29 cellular contexts compared by ENCODE assay signal in the genomic region with DNA sequence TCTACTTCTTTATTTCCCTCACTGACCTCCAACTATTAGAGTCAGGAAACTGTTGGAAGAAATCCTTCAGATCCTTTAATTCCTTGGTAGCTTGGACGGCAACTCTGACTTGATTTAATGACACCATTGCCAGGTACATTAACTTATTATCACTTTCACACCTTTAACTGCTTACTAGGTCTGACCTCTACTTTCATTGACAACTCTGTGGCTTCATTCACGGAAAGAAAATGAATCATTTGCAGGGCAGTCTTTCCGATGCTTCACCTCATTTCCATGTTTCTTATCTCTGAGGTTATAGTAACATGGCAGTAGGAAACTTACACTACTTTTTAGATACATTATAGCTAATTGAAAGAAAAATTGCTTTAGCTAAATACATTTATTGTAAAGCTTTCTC.
"Had no signal": no experiment of that assay in that cellular context is flagged by ENCODE, and none has a peak within 500 bp of the region (broad histone marks: within the 10 kb centered on the region; RNA-seq: fewer than 3 reads in every experiment).

No MANE protein-coding gene starts in this region.

- H3K4me1 ChIP-seq: ascending aorta, esophagus muscularis mucosa, foreskin keratinocyte, gastrocnemius medialis had no signal

- H3K36me3 ChIP-seq: ascending aorta, brain microvascular endothelial cell, esophagus muscularis mucosa, gastrocnemius medialis had no signal

- H3K27ac ChIP-seq: ascending aorta, brain microvascular endothelial cell, esophagus muscularis mucosa, foreskin keratinocyte, gastrocnemius medialis, VCaP had no signal

- H3K4me3 ChIP-seq: ascending aorta, esophagus muscularis mucosa, gastrocnemius medialis had no signal

- H3K4me3 Mint-ChIP-seq: activated CD4-positive, alpha-beta memory T cell treated with anti-CD3 and anti-CD28 coated beads, Interleukin-2, amount 10 ng/mL, durations not matched to agents 7 days and 5 days; activated CD4-positive, alpha-beta T cell treated with anti-CD3 and anti-CD28 coated beads, Interleukin-2, amount 10 ng/mL, durations not matched to agents 7 days and 5 days; activated naive CD4-positive, alpha-beta T cell treated with anti-CD3 and anti-CD28 coated beads, Interleukin-2, amount 10 ng/mL, durations not matched to agents 7 days and 5 days; activated naive CD8-positive, alpha-beta T cell treated with anti-CD3 and anti-CD28 coated beads, Interleukin-2, amount 10 ng/mL, durations not matched to agents 7 days and 5 days; activated T-cell treated with anti-CD3 and anti-CD28 coated beads, Interleukin-2, amount 50 U/mL, for 24 hours; activated T-cell treated with anti-CD3 and anti-CD28 coated beads, Interleukin-2, amount 50 U/mL, for 72 hours; effector memory CD8-positive, alpha-beta T cell; WTC11 had no signal

- H3K27me3 ChIP-seq: ascending aorta, brain microvascular endothelial cell, esophagus muscularis mucosa, foreskin keratinocyte, gastrocnemius medialis had no signal

- ATAC-seq: activated naive CD4-positive, alpha-beta T cell treated with anti-CD3 and anti-CD28 coated beads, Interleukin-2, amount 50 U/mL, for 72 hours; activated T-cell treated with anti-CD3 and anti-CD28 coated beads, Interleukin-2, amount 50 U/mL, for 72 hours; effector memory CD8-positive, alpha-beta T cell; foreskin keratinocyte; gastrocnemius medialis; WTC11 had no signal

- H3K9me3 Mint-ChIP-seq: activated CD4-positive, alpha-beta memory T cell treated with anti-CD3 and anti-CD28 coated beads, Interleukin-2, amount 10 ng/mL, durations not matched to agents 7 days and 5 days; activated CD4-positive, alpha-beta T cell treated with anti-CD3 and anti-CD28 coated beads, Interleukin-2, amount 10 ng/mL, durations not matched to agents 7 days and 5 days; activated naive CD4-positive, alpha-beta T cell treated with anti-CD3 and anti-CD28 coated beads, Interleukin-2, amount 10 ng/mL, durations not matched to agents 7 days and 5 days; activated naive CD4-positive, alpha-beta T cell treated with anti-CD3 and anti-CD28 coated beads, Interleukin-2, amount 50 U/mL, for 72 hours; activated naive CD8-positive, alpha-beta T cell treated with anti-CD3 and anti-CD28 coated beads, Interleukin-2, amount 10 ng/mL, durations not matched to agents 7 days and 5 days; activated T-cell treated with anti-CD3 and anti-CD28 coated beads, Interleukin-2, amount 50 U/mL, for 24 hours; activated T-cell treated with anti-CD3 and anti-CD28 coated beads, Interleukin-2, amount 50 U/mL, for 72 hours; effector memory CD8-positive, alpha-beta T cell; WTC11 had no signal

- H3K27me3 Mint-ChIP-seq: activated CD4-positive, alpha-beta memory T cell treated with anti-CD3 and anti-CD28 coated beads, Interleukin-2, amount 10 ng/mL, durations not matched to agents 7 days and 5 days; activated CD4-positive, alpha-beta T cell treated with anti-CD3 and anti-CD28 coated beads, Interleukin-2, amount 10 ng/mL, durations not matched to agents 7 days and 5 days; activated naive CD4-positive, alpha-beta T cell treated with anti-CD3 and anti-CD28 coated beads, Interleukin-2, amount 10 ng/mL, durations not matched to agents 7 days and 5 days; activated naive CD8-positive, alpha-beta T cell treated with anti-CD3 and anti-CD28 coated beads, Interleukin-2, amount 10 ng/mL, durations not matched to agents 7 days and 5 days; activated T-cell treated with anti-CD3 and anti-CD28 coated beads, Interleukin-2, amount 50 U/mL, for 24 hours; effector memory CD8-positive, alpha-beta T cell had no signal

- H3K4me1 Mint-ChIP-seq: activated CD4-positive, alpha-beta memory T cell treated with anti-CD3 and anti-CD28 coated beads, Interleukin-2, amount 10 ng/mL, durations not matched to agents 7 days and 5 days; activated CD4-positive, alpha-beta T cell treated with anti-CD3 and anti-CD28 coated beads, Interleukin-2, amount 10 ng/mL, durations not matched to agents 7 days and 5 days; activated naive CD4-positive, alpha-beta T cell treated with anti-CD3 and anti-CD28 coated beads, Interleukin-2, amount 10 ng/mL, durations not matched to agents 7 days and 5 days; activated naive CD8-positive, alpha-beta T cell treated with anti-CD3 and anti-CD28 coated beads, Interleukin-2, amount 10 ng/mL, durations not matched to agents 7 days and 5 days; WTC11 had no signal

- DNase-seq: activated CD4-positive, alpha-beta memory T cell treated with anti-CD3 and anti-CD28 coated beads, Interleukin-2, amount 10 ng/mL, durations not matched to agents 7 days and 5 days; activated CD4-positive, alpha-beta T cell treated with anti-CD3 and anti-CD28 coated beads for 1 hour; activated CD4-positive, alpha-beta T cell treated with anti-CD3 and anti-CD28 coated beads for 4 hours; activated CD4-positive, alpha-beta T cell treated with anti-CD3 and anti-CD28 coated beads, Interleukin-2, amount 10 ng/mL, durations not matched to agents 7 days and 5 days; activated CD4-positive, alpha-beta T cell treated with anti-CD3 and anti-CD28 coated beads, Interleukin-2, amount 50 U/mL, for 4 hours; activated CD8-positive, alpha-beta memory T cell treated with anti-CD3 and anti-CD28 coated beads, Interleukin-2, amount 50 U/mL, for 48 hours; activated gamma-delta T cell; activated naive CD4-positive, alpha-beta T cell; activated naive CD4-positive, alpha-beta T cell treated with anti-CD3 and anti-CD28 coated beads, Interleukin-2, amount 10 ng/mL, durations not matched to agents 7 days and 5 days; activated naive CD8-positive, alpha-beta T cell treated with anti-CD3 and anti-CD28 coated beads, Interleukin-2, amount 10 ng/mL, durations not matched to agents 7 days and 5 days; activated T-cell treated with anti-CD3 and anti-CD28 coated beads for 4 hours; activated T-cell treated with anti-CD3 and anti-CD28 coated beads, Interleukin-2, amount 50 U/mL, for 24 hours; activated T-cell treated with anti-CD3 and anti-CD28 coated beads, Interleukin-2, amount 50 U/mL, for 72 hours; brain microvascular endothelial cell; caudate nucleus; cortex of kidney; dermis blood vessel endothelial cell; effector CD4-positive, alpha-beta T cell; effector memory CD8-positive, alpha-beta T cell; erythroblast; foreskin keratinocyte; gastrocnemius medialis; glutamatergic neuron; T-helper 2 cell had no signal

- H3K27ac Mint-ChIP-seq: activated CD4-positive, alpha-beta memory T cell treated with anti-CD3 and anti-CD28 coated beads, Interleukin-2, amount 10 ng/mL, durations not matched to agents 7 days and 5 days; activated CD4-positive, alpha-beta T cell treated with anti-CD3 and anti-CD28 coated beads, Interleukin-2, amount 10 ng/mL, durations not matched to agents 7 days and 5 days; activated naive CD4-positive, alpha-beta T cell treated with anti-CD3 and anti-CD28 coated beads, Interleukin-2, amount 10 ng/mL, durations not matched to agents 7 days and 5 days; activated naive CD4-positive, alpha-beta T cell treated with anti-CD3 and anti-CD28 coated beads, Interleukin-2, amount 50 U/mL, for 72 hours; activated naive CD8-positive, alpha-beta T cell treated with anti-CD3 and anti-CD28 coated beads, Interleukin-2, amount 10 ng/mL, durations not matched to agents 7 days and 5 days; activated T-cell treated with anti-CD3 and anti-CD28 coated beads, Interleukin-2, amount 50 U/mL, for 24 hours; activated T-cell treated with anti-CD3 and anti-CD28 coated beads, Interleukin-2, amount 50 U/mL, for 72 hours; effector memory CD8-positive, alpha-beta T cell; WTC11 had no signal

- H3K36me3 Mint-ChIP-seq: activated naive CD4-positive, alpha-beta T cell treated with anti-CD3 and anti-CD28 coated beads, Interleukin-2, amount 10 ng/mL, durations not matched to agents 7 days and 5 days; activated naive CD4-positive, alpha-beta T cell treated with anti-CD3 and anti-CD28 coated beads, Interleukin-2, amount 50 U/mL, for 72 hours; activated naive CD8-positive, alpha-beta T cell treated with anti-CD3 and anti-CD28 coated beads, Interleukin-2, amount 10 ng/mL, durations not matched to agents 7 days and 5 days; WTC11 had no signal

- H3K9me3 ChIP-seq: ascending aorta, esophagus muscularis mucosa, gastrocnemius medialis had no signal
